In genomic region chr12:65918057-65918456, GRCh38 we compare ENCODE assay signal across 14 cellular contexts.
A peak's percentile ranks its signal among the peaks of the same experiment; 100 is the strongest.
DNase-seq lines count a peak whose midpoint lies in the region; ATAC-seq and TF ChIP-seq lines count a peak whose summit lies in the region.
"Had no signal": no experiment of that assay in that cellular context is flagged by ENCODE, and none has a peak within 500 bp of the region (broad histone marks: within the 10 kb centered on the region; RNA-seq: fewer than 3 reads in every experiment).

No MANE protein-coding gene starts in this region.

- TF ChIP-seq CTCF in GM12865 (IDR thresholded peaks at IDR 0.05; ENCODE audit: insufficient read depth, low read depth, low read length, missing control alignments) (no peak), lower lobe of right lung (IDR thresholded peaks at IDR 0.05) (no peak)

- H3K27me3 ChIP-seq in lower lobe of right lung (ENCODE audit: low read depth) = no peaks in the 10 kb centered on the region

- DNase-seq in GM12865 (ENCODE audit: low read depth) (peak; percentile 55), SHP77 (lab: John Stamatoyannopoulos, UW) (no peak), NCI-H1436 treated with DMSO at 0.1 percent for 48 hours (lab: John Stamatoyannopoulos, UW) (no peak), lower lobe of right lung (no peak)
- DNase-seq in central memory CD8-positive, alpha-beta T cell (ENCODE audit: low spot score in 2 of 2) = no peak
- DNase-seq: CD8-positive, alpha-beta T cell; hypothalamus; mammary epithelial cell; NCI-H226; stimulated activated naive CD4-positive, alpha-beta T cell had no signal

- no peaks in the 10 kb centered on the region for H3K36me3 Mint-ChIP-seq in central memory CD8-positive, alpha-beta T cell (ENCODE audit: insufficient read depth)
- H3K36me3 Mint-ChIP-seq: CD8-positive, alpha-beta T cell had no signal

- ATAC-seq in GM21360 (IDR thresholded peaks at IDR 0.05; ENCODE audit: unreplicated experiment) (peak; percentile 62), HG03460 (IDR thresholded peaks at IDR 0.05; ENCODE audit: unreplicated experiment) (peak; percentile 65), HG03025 (IDR thresholded peaks at IDR 0.05; ENCODE audit: low FRiP score, unreplicated experiment) (no peak), lower lobe of right lung (no peak)
- peak; percentile 24 for ATAC-seq in central memory CD8-positive, alpha-beta T cell (replicated peaks; ENCODE audit: extremely low read depth, poor library complexity, severe bottlenecking)
- ATAC-seq: CD8-positive, alpha-beta T cell had no signal

- intact Hi-C loops in lower lobe of right lung (cut with DNase I) = no loop called here

- peak overlapping the region; percentile 45 for H3K4me3 ChIP-seq in GM12865 (ENCODE audit: low read depth, low read length)
- no peak overlapping the region for H3K4me3 ChIP-seq in lower lobe of right lung
- H3K4me3 ChIP-seq: prostate gland had no signal

- peaks cover 5% of the 10 kb centered on the region for H3K27me3 Mint-ChIP-seq in central memory CD8-positive, alpha-beta T cell

- no peak overlapping the region for H3K4me3 Mint-ChIP-seq in central memory CD8-positive, alpha-beta T cell
- H3K4me3 Mint-ChIP-seq: CD8-positive, alpha-beta T cell had no signal

- no peak overlapping the region for H3K27ac ChIP-seq in lower lobe of right lung
- H3K27ac ChIP-seq: prostate gland had no signal

- no peaks in the 10 kb centered on the region for H3K9me3 Mint-ChIP-seq in central memory CD8-positive, alpha-beta T cell
- H3K9me3 Mint-ChIP-seq: CD8-positive, alpha-beta T cell had no signal

- H3K4me1 ChIP-seq in lower lobe of right lung = no peaks in the 10 kb centered on the region
- H3K4me1 ChIP-seq: prostate gland had no signal

- H3K27ac Mint-ChIP-seq in central memory CD8-positive, alpha-beta T cell (ENCODE audit: low read depth) = no peak overlapping the region
- H3K27ac Mint-ChIP-seq: CD8-positive, alpha-beta T cell had no signal

- no peaks in the 10 kb centered on the region for H3K9me3 ChIP-seq in lower lobe of right lung
- H3K9me3 ChIP-seq: prostate gland had no signal

- no peaks in the 10 kb centered on the region for H3K36me3 ChIP-seq in lower lobe of right lung
- H3K36me3 ChIP-seq: prostate gland had no signal

- no peaks in the 10 kb centered on the region for H3K4me1 Mint-ChIP-seq in central memory CD8-positive, alpha-beta T cell

Comparison
In these comparisons a context has a peak if more than half of its experiments do, and no peak if none do; other contexts are left out.
1. ATAC-seq: peak in GM21360 (single experiment), HG03460 (single experiment) and central memory CD8-positive, alpha-beta T cell (single experiment); none in HG03025 (single experiment) and lower lobe of right lung (0 of 2).